14 cellular contexts compared by ENCODE assay signal in the genomic region with DNA sequence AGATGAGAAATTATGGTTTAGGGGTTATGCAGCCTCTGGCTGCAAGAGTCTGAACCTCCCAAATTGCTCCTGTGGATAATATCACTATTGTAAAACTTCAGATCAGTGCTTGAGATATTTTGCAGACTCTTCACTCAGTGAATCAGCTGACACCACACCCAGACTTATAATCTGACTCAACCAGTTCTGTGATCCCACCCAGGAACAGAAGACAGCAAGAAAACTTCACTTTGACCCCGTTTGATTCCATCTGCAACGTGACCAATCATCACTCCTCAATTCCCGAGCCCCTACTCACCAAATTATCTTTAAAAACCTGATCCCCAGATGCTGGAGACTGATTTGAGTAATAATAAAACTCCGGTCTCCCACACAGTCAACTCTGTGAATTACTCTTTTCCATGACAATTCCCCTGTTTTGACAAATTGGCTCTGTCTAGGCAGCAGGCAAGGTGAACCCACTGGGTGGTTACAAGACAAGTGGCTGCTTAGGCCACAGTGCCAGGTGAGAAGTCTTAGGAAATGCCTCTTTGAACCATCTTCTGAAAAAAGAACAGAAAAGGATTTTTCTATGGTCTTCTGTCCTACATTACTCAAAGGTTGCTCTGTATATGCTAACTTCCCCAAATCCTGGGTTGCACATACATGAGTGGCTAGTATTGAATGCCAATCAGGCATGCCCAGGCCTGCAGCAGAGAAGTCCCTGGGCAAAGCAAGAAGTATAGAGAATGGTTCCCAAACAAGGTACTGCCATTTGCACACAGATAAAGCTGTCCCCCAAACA.
DNase-seq lines count a peak whose midpoint lies in the region; ATAC-seq and TF ChIP-seq lines count a peak whose summit lies in the region.
"Had no signal": no experiment of that assay in that cellular context is flagged by ENCODE, and none has a peak within 500 bp of the region (broad histone marks: within the 10 kb centered on the region; RNA-seq: fewer than 3 reads in every experiment).

No MANE protein-coding gene starts in this region.

- no peaks in the 10 kb centered on the region for H3K9me3 ChIP-seq in SJSA1 (replicated peaks)
- H3K9me3 ChIP-seq in vagina = no peaks in the 10 kb centered on the region
- H3K9me3 ChIP-seq: BE2C, left ventricle myocardium inferior had no signal

- no peaks in the 10 kb centered on the region for H3K9me3 Mint-ChIP-seq in GM23338

- intact Hi-C loops in posterior cingulate gyrus (cut with DNase I) = no loop called here
- intact Hi-C loops in vagina (cut with DNase I) = no loop called here

- CTCF ChIA-PET in BJ (lab: Yijun Ruan, JAX) = no interaction called here

- peak overlapping the region; percentile 12; the same call in 1 of the 2 replicates for H3K27ac Mint-ChIP-seq in GM23338
- H3K27ac Mint-ChIP-seq: neural progenitor cell had no signal

- H3K27ac ChIP-seq in GM23338 (ENCODE audit: low read depth) = no peak overlapping the region
- H3K27ac ChIP-seq in SJSA1 = peak overlapping the region; percentile 19; the same call in 1 of the 2 replicates
- H3K27ac ChIP-seq in foreskin keratinocyte = peak overlapping the region; percentile 11
- no peak overlapping the region for H3K27ac ChIP-seq in vagina
- H3K27ac ChIP-seq: left ventricle myocardium inferior, neural progenitor cell had no signal

- H3K27me3 ChIP-seq in BJ (ENCODE audit: control insufficient read depth, insufficient read depth, low read length) (no peaks in the 10 kb centered on the region), GM23338 (ENCODE audit: insufficient read depth) (no peaks in the 10 kb centered on the region), SJSA1 (replicated peaks) (no peaks in the 10 kb centered on the region), foreskin keratinocyte (no peaks in the 10 kb centered on the region), vagina (no peaks in the 10 kb centered on the region)
- H3K27me3 ChIP-seq: BE2C, neural progenitor cell had no signal

- H3K4me2 ChIP-seq in GM23338 = no peak overlapping the region
- H3K4me2 ChIP-seq: neural progenitor cell had no signal

- no peaks in the 10 kb centered on the region for H3F3A ChIP-seq in GM23338 (replicated peaks; ENCODE audit: low read depth)

- no peaks in the 10 kb centered on the region for H3K79me2 ChIP-seq in GM23338 (replicated peaks; ENCODE audit: insufficient read depth)

- H3K9me2 ChIP-seq in GM23338 (ENCODE audit: insufficient read depth) = peaks cover 6% of the 10 kb centered on the region

- H3K36me3 ChIP-seq in BJ (ENCODE audit: control insufficient read depth, insufficient read depth, low read length) (no peaks in the 10 kb centered on the region), GM23338 (ENCODE audit: insufficient read depth) (no peaks in the 10 kb centered on the region), SJSA1 (no peaks in the 10 kb centered on the region), vagina (no peaks in the 10 kb centered on the region)
- H3K36me3 ChIP-seq: BE2C, left ventricle myocardium inferior, neural progenitor cell had no signal

- peaks cover 41% of the 10 kb centered on the region for H3K4me1 Mint-ChIP-seq in GM23338

- no peak for TF ChIP-seq CTCF in BJ (IDR thresholded peaks at IDR 0.05; ENCODE audit: insufficient read depth, low read depth, low read length)
- no peak for TF ChIP-seq CTCF in GM23338 (conservative IDR thresholded peaks at IDR 0.05; ENCODE audit: low read depth in 2 of 2)
- TF ChIP-seq CTCF in foreskin keratinocyte (conservative IDR thresholded peaks at IDR 0.05) = no peak
- no peak for TF ChIP-seq CTCF in vagina (IDR thresholded peaks at IDR 0.05)

- TF ChIP-seq POLR2A in vagina (IDR thresholded peaks at IDR 0.05) = no peak

- peak; percentile 11 for DNase-seq in BJ (ENCODE audit: low read depth)
- DNase-seq in GM23338 (ENCODE audit: low spot score) = no peak
- DNase-seq in SJSA1 (ENCODE audit: low read depth in 1 of 2, low spot score in 2 of 2) = no peak
- peak; percentile 56 to 83 for DNase-seq in foreskin keratinocyte
- no peak for DNase-seq in posterior cingulate gyrus
- DNase-seq in stimulated activated CD4-positive, alpha-beta T cell treated with anti-CD3 and anti-CD28 coated beads, Interleukin-15, amount 100 ng/mL, for 24 hours = no peak
- DNase-seq in middle frontal gyrus (ENCODE audit: extremely low spot score, low spot score) = no peak
- no peak for DNase-seq in vagina (ENCODE audit: extremely low spot score in 2 of 2)
- DNase-seq: activated CD4-positive, CD25-positive, alpha-beta regulatory T cell treated with anti-CD3 and anti-CD28 coated beads, Interleukin-2, amount 50 U/mL, for 72 hours; activated T-cell treated with anti-CD3 and anti-CD28 coated beads, Interleukin-2, amount 50 U/mL, for 48 hours; BE2C; left ventricle myocardium inferior; NCI-H1092 treated with DMSO at 0.1 percent for 48 hours had no signal

- peak overlapping the region; percentile 75 for H2AFZ ChIP-seq in GM23338
- H2AFZ ChIP-seq: neural progenitor cell had no signal

- POLR2A ChIA-PET in BJ (lab: Charles Lee) = no interaction called here

- no peaks in the 10 kb centered on the region for H3K36me3 Mint-ChIP-seq in GM23338 (ENCODE audit: low read depth)
- H3K36me3 Mint-ChIP-seq: neural progenitor cell had no signal

- H3K4me3 Mint-ChIP-seq in GM23338 = no peak overlapping the region
- H3K4me3 Mint-ChIP-seq: neural progenitor cell had no signal

- H3K4me3 ChIP-seq in BJ (ENCODE audit: low read depth, low read length) = no peak overlapping the region
- no peak overlapping the region for H3K4me3 ChIP-seq in GM23338
- no peak overlapping the region for H3K4me3 ChIP-seq in SJSA1
- H3K4me3 ChIP-seq in vagina = no peak overlapping the region
- H3K4me3 ChIP-seq: left ventricle myocardium inferior, neural progenitor cell had no signal

- H3K4me1 ChIP-seq in GM23338 (ENCODE audit: insufficient read depth) (peaks cover 34% of the 10 kb centered on the region), SJSA1 (replicated peaks) (peaks cover 45% of the 10 kb centered on the region), foreskin keratinocyte (peaks cover 27% of the 10 kb centered on the region), vagina (no peaks in the 10 kb centered on the region)
- H3K4me1 ChIP-seq: BE2C, left ventricle myocardium inferior had no signal

- H3K27me3 Mint-ChIP-seq in GM23338 (ENCODE audit: insufficient read depth, low read depth, poor library complexity) = peaks cover 4% of the 10 kb centered on the region

- no peaks in the 10 kb centered on the region for H4K20me1 ChIP-seq in GM23338 (replicated peaks; ENCODE audit: insufficient read depth)

- peak; percentile 56 for ATAC-seq in GM23338
- ATAC-seq in foreskin keratinocyte = peak; percentile 92

TF ChIP-seq in GM23338, 12 proteins besides CTCF, POLR2A, EP300 and RAD21 (continues in another document):
- TF ChIP-seq ZNF114 (CRISPR knock-in tag; IDR thresholded peaks at IDR 0.05) (no peak), REST (IDR thresholded peaks at IDR 0.05; ENCODE audit: unreplicated experiment) (no peak), NANOG (IDR thresholded peaks at IDR 0.05; ENCODE audit: borderline replicate concordance) (no peak), STAT1 (IDR thresholded peaks at IDR 0.05; ENCODE audit: unreplicated experiment) (no peak), CREB1 (CRISPR knock-in tag; IDR thresholded peaks at IDR 0.05; ENCODE audit: low read depth) (no peak), POLR2AphosphoS5 (IDR thresholded peaks at IDR 0.05; ENCODE audit: low read depth) (no peak)

Comparison
In these comparisons a context has a peak if more than half of its experiments do, and no peak if none do; other contexts are left out.
1. DNase-seq: peak in BJ (single experiment) and foreskin keratinocyte (2 of 2); none in GM23338 (single experiment), SJSA1 (0 of 2), posterior cingulate gyrus (0 of 10), stimulated activated CD4-positive, alpha-beta T cell treated with anti-CD3 and anti-CD28 coated beads, Interleukin-15, amount 100 ng/mL, for 24 hours (single experiment), middle frontal gyrus (single experiment) and vagina (0 of 2).
2. H3K27ac ChIP-seq: peak in SJSA1 (single experiment) and foreskin keratinocyte (single experiment); none in GM23338 (single experiment) and vagina (single experiment).